8 cellular contexts compared by ENCODE assay signal in genomic region chr11:85627998-85628770, GRCh38. TPM values are rescaled to one million over a fixed set of nuclear protein-coding genes. Genes with fewer than 3 reads are reported as not detected.
DNase-seq lines count a peak whose midpoint lies in the region; ATAC-seq, FAIRE-seq and TF ChIP-seq lines count a peak whose summit lies in the region.

Gene TMEM126B (plus strand): TSS chr11:85628593. CDS start chr11:85628608, 15 bp downstream.

- H4K20me1 ChIP-seq in HepG2 (ENCODE audit: insufficient read depth, low read length) = no peaks in the 10 kb centered on the region

- peak; percentile 69 to 99 (median 96) for DNase-seq in C1 segment of cervical spinal cord (lab: John Stamatoyannopoulos, UW)
- DNase-seq in NCI-H748 treated with DMSO at 0.1 percent for 48 hours (lab: John Stamatoyannopoulos, UW) = peak; percentile 89
- DNase-seq in activated CD4-positive, alpha-beta T cell treated with anti-CD3 and anti-CD28 coated beads, Interleukin-2, amount 50 U/mL, for 24 hours (ENCODE audit: low read depth in 1 of 2, low spot score in 1 of 2) = peak; percentile 82 to 94
- peak; percentile 95 for DNase-seq in HepG2 (ENCODE audit: low spot score)
- peak; percentile 95 for DNase-seq in stimulated activated CD4-positive, alpha-beta T cell treated with anti-CD3 and anti-CD28 coated beads, Interleukin-4, amount 100 ng/mL, for 1 hour

- TF ChIP-seq EP300 in HepG2 (IDR thresholded peaks at IDR 0.05; ENCODE audit: low read depth in 2 of 2, low read length in 2 of 2) (no peak), HepG2 (CRISPR knock-in tag; IDR thresholded peaks at IDR 0.05; ENCODE audit: borderline replicate concordance) (no peak)

- peak within 1 kb of the TSS; percentile 91 for H3K4me2 ChIP-seq in HepG2 (ENCODE audit: low read depth, low read length)

- WGBS in HepG2 (ENCODE audit: low lambda C conversion rate) = 1% methylated on average over 34 of the region's 41 CpGs

- FAIRE-seq in HepG2 (lab: Jason Lieb, UNC) = peak; percentile 80

- POLR2A ChIA-PET in HepG2 (lab: Yijun Ruan, JAX) = interaction anchor here (0.8 to 3.0 kb wide), 9 partner anchors 10 to 617 kb away, joined by 3 to 41 read pairs (median 5); partner anchors contain the start of genes CCDC89, CREBZF, EED and TMEM126A

- intact Hi-C loops in dendritic cell treated with granulocyte-macrophage colony-stimulating factor and Interleukin-4, amounts not matched to agents 40 ng/mL and 50 ng/mL, for 4 days (cut with micrococcal nuclease) = loop anchor here (1.0 to 10.0 kb wide), 3 partner anchors 19 to 677 kb away; partner anchors contain the start of genes HIKESHI and TMEM126A
- intact Hi-C loops in HepG2 (cut with micrococcal nuclease; ENCODE audit: unreplicated experiment) = loop anchor here (1.0 to 10.0 kb wide), 4 partner anchors 19 to 616 kb away; partner anchors contain the start of genes CREBZF, EED, PICALM and TMEM126A

- H3K9ac ChIP-seq in HepG2 (ENCODE audit: insufficient read depth, low read depth, low read length) = peak within 1 kb of the TSS; percentile 92

- H3K4me1 ChIP-seq in HepG2 (ENCODE audit: insufficient read depth, low read length) = peaks cover 27% of the 10 kb centered on the region

- H3K4me3 ChIP-seq in HepG2 (replicated peaks in 1 of 3; ENCODE audit: insufficient read depth in 1 of 3, low read depth in 2 of 3, low read length in 3 of 3) = peak within 1 kb of the TSS; percentile 79 to 88 (median 81)

- CTCF ChIA-PET in HepG2 (lab: Yijun Ruan, JAX; ENCODE audit: low intra/inter-chr PET ratio, low total read pairs) = no interaction called here

- H3K79me2 ChIP-seq in HepG2 (ENCODE audit: insufficient read depth, low read length) = peaks cover 32% of the 10 kb centered on the region

- TF ChIP-seq RAD21 in HepG2 (CRISPR knock-in tag; IDR thresholded peaks at IDR 0.05) = no peak

- peaks cover 21% of the 10 kb centered on the region for H3K4me1 Mint-ChIP-seq in dendritic cell treated with granulocyte-macrophage colony-stimulating factor and Interleukin-4, amounts not matched to agents 40 ng/mL and 50 ng/mL, for 4 days (ENCODE audit: low read depth)

- TF ChIP-seq CTCF in HepG2 (CRISPR knock-in tag; IDR thresholded peaks at IDR 0.05) = no peak; the same call in 1 of the 2 replicates

- H3K36me3 ChIP-seq in HepG2 (replicated peaks in 1 of 2; ENCODE audit: control insufficient read depth in 1 of 2, insufficient read depth in 2 of 2, low read length in 2 of 2) = peaks cover 0 to 3% of the 10 kb centered on the region in 2 experiments; a peak in 1 of 5 replicates

- peaks cover 34% of the 10 kb centered on the region for H3K36me3 Mint-ChIP-seq in dendritic cell treated with granulocyte-macrophage colony-stimulating factor and Interleukin-4, amounts not matched to agents 40 ng/mL and 50 ng/mL, for 4 days (ENCODE audit: low read depth)

- BruUV-seq in HepG2 (replicated peaks; lab: Mats Ljungman, UMichigan) = TSS peak; percentile 81

- H2AFZ ChIP-seq in HepG2 (ENCODE audit: low read length) = peak within 1 kb of the TSS; percentile 96

- TF ChIP-seq POLR2A in HepG2 (IDR thresholded peaks at IDR 0.05; ENCODE audit: insufficient read depth in 1 of 2, low read depth in 2 of 2, low read length in 2 of 2) = peak; percentile 87 to 93

- peak within 1 kb of the TSS; percentile 95 for H3K4me3 Mint-ChIP-seq in dendritic cell treated with granulocyte-macrophage colony-stimulating factor and Interleukin-4, amounts not matched to agents 40 ng/mL and 50 ng/mL, for 4 days

- in situ Hi-C loops in HepG2 (cut with HindIII; ENCODE audit: extremely low pct_ligation_motif_present, low pct_unique_long_range_greater_than_20kb) = loop anchor here (25.0 kb wide), 1 partner anchor 634 kb away; no protein-coding TSS in a partner anchor

- H3K27me3 ChIP-seq in HepG2 (ENCODE audit: control insufficient read depth in 1 of 2, insufficient read depth in 2 of 2, low read length in 2 of 2) = no peaks in the 10 kb centered on the region; a peak in 1 of 5 replicates

- no peaks in the 10 kb centered on the region for H3K9me3 ChIP-seq in HepG2 (ENCODE audit: low read length)

- peak within 1 kb of the TSS; percentile 79 for H3K27ac ChIP-seq in HepG2 (ENCODE audit: extremely low read length, insufficient read depth, low read length)

- peaks cover 2% of the 10 kb centered on the region for H3K27me3 Mint-ChIP-seq in dendritic cell treated with granulocyte-macrophage colony-stimulating factor and Interleukin-4, amounts not matched to agents 40 ng/mL and 50 ng/mL, for 4 days

- no peaks in the 10 kb centered on the region for H3K9me3 Mint-ChIP-seq in dendritic cell treated with granulocyte-macrophage colony-stimulating factor and Interleukin-4, amounts not matched to agents 40 ng/mL and 50 ng/mL, for 4 days

- ATAC-seq in GM19372 (IDR thresholded peaks at IDR 0.05; ENCODE audit: low read depth, unreplicated experiment) = peak; percentile 99
- ATAC-seq in HG03558 (IDR thresholded peaks at IDR 0.05; ENCODE audit: extremely low read depth, unreplicated experiment) = peak; percentile 96
- ATAC-seq in HepG2 = peak; percentile 99

- H3K27ac Mint-ChIP-seq in dendritic cell treated with granulocyte-macrophage colony-stimulating factor and Interleukin-4, amounts not matched to agents 40 ng/mL and 50 ng/mL, for 4 days = peak within 1 kb of the TSS; percentile 93

TF ChIP-seq in HepG2, 621 proteins besides CTCF, POLR2A, EP300 and RAD21 (continues in another document):
- TF ChIP-seq HMG20A (CRISPR knock-in tag; IDR thresholded peaks at IDR 0.05; ENCODE audit: borderline replicate concordance) (peak; percentile 15; the same call in 1 of the 2 replicates), GPBP1L1 (CRISPR knock-in tag; IDR thresholded peaks at IDR 0.05) (no peak), HBP1 (CRISPR knock-in tag; IDR thresholded peaks at IDR 0.05; ENCODE audit: low read depth) (peak; percentile 42)

RNA-seq across cellular contexts. Expression of gene TMEM126B, which starts in this region (rescaled TPM):
- total RNA-seq in HepG2 (2016; rRNA removed; fragmentation: Illumina TruSeq; extraction: Trizol) = 54.8 and 81.8 TPM in 2 replicates
- total RNA-seq in HepG2 (2016; cell fraction: cytosol; rRNA removed; fragmentation: Illumina TruSeq; extraction: Trizol; ENCODE audit: low read depth) = 21.5 and 24.8 TPM in 2 replicates
- total RNA-seq in HepG2 (2016; cell fraction: insoluble cytoplasmic fraction; rRNA removed; fragmentation: Illumina TruSeq; extraction: Trizol) = 56.1 and 83.6 TPM in 2 replicates
- 45.7 and 58.4 TPM in 2 replicates for total RNA-seq in HepG2 (2016; cell fraction: membrane; rRNA removed; fragmentation: Illumina TruSeq; extraction: Trizol)
- total RNA-seq in HepG2 (2016; cell fraction: nucleus; rRNA removed; fragmentation: Illumina TruSeq; extraction: Trizol) = 31.7 and 35.5 TPM in 2 replicates
- polyA plus RNA-seq in HepG2 (2011; rRNA removed) = 26.2 and 33.6 TPM in 2 replicates
- polyA plus RNA-seq in HepG2 (2011; cell fraction: cytosol; rRNA removed) = 14.0 and 25.9 TPM in 2 replicates
- polyA plus RNA-seq in HepG2 (2011; cell fraction: nucleus; rRNA removed) = 18.3 and 25.6 TPM in 2 replicates
- 35.0 and 42.8 TPM in 2 replicates for polyA plus RNA-seq in HepG2 (2012)
- 29.0 and 34.2 TPM in 2 replicates for polyA plus RNA-seq in HepG2 (2016; cell fraction: cytosol; fragmentation: Illumina TruSeq; extraction: Trizol; ENCODE audit: low read depth)
- polyA plus RNA-seq in HepG2 (2016; cell fraction: insoluble cytoplasmic fraction; fragmentation: Illumina TruSeq; extraction: Trizol; ENCODE audit: low read depth) = 85.8 and 101 TPM in 2 replicates
- polyA plus RNA-seq in HepG2 (2016; cell fraction: membrane; fragmentation: Illumina TruSeq; extraction: Trizol; ENCODE audit: low read depth) = 52.1 and 54.7 TPM in 2 replicates
- polyA plus RNA-seq in HepG2 (2016; cell fraction: nucleus; fragmentation: Illumina TruSeq; extraction: Trizol; ENCODE audit: insufficient read depth, low read depth) = 54.1 and 62.9 TPM in 2 replicates
- 4.8 and 14.2 TPM in 2 replicates for polyA minus RNA-seq in HepG2 (2011; rRNA and poly(A)+ RNA removed; ENCODE audit: low replicate concordance)
- 7.8 and 8.5 TPM in 2 replicates for polyA minus RNA-seq in HepG2 (2011; cell fraction: cytosol; rRNA and poly(A)+ RNA removed)
- 17.3 and 18.0 TPM in 2 replicates for polyA minus RNA-seq in HepG2 (2011; cell fraction: nucleus; rRNA and poly(A)+ RNA removed)

Comparison
In these comparisons a context has a peak if more than half of its experiments do, and no peak if none do; other contexts are left out.
1. Peak in every context shown above with its lines: DNase-seq, ATAC-seq, H3K4me3 ChIP-seq and H3K27ac ChIP-seq.